Comparison of ENCODE assay signal across 1 cellular context in genomic region chr11:13348305-13348704, GRCh38.
A peak's percentile ranks its signal among the peaks of the same experiment; 100 is the strongest.
TF ChIP-seq lines count a peak whose summit lies in the region.

No MANE protein-coding gene starts in this region.

TF ChIP-seq in GM12878, 131 proteins besides CTCF, POLR2A, EP300 and RAD21 (continued from another document):
- TF ChIP-seq, protein P1, sequence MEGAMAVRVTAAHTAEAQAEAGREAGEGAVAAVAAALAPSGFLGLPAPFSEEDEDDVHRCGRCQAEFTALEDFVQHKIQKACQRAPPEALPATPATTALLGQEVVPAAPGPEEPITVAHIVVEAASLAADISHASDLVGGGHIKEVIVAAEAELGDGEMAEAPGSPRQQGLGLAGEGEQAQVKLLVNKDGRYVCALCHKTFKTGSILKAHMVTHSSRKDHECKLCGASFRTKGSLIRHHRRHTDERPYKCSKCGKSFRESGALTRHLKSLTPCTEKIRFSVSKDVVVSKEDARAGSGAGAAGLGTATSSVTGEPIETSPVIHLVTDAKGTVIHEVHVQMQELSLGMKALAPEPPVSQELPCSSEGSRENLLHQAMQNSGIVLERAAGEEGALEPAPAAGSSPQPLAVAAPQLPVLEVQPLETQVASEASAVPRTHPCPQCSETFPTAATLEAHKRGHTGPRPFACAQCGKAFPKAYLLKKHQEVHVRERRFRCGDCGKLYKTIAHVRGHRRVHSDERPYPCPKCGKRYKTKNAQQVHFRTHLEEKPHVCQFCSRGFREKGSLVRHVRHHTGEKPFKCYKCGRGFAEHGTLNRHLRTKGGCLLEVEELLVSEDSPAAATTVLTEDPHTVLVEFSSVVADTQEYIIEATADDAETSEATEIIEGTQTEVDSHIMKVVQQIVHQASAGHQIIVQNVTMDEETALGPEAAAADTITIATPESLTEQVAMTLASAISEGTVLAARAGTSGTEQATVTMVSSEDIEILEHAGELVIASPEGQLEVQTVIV (IDR thresholded peaks at IDR 0.05; ENCODE audit: borderline replicate concordance, partially characterized antibody) = no peak
- TF ChIP-seq FOXM1 (IDR thresholded peaks at IDR 0.05; ENCODE audit: low read depth, low read length) (no peak), SUPT20H (IDR thresholded peaks at IDR 0.05; ENCODE audit: borderline replicate concordance, control insufficient read depth, low read depth, low read length) (no peak), ZNF274 (IDR thresholded peaks at IDR 0.05; ENCODE audit: insufficient read depth, insufficient read length) (no peak), ATF7 (IDR thresholded peaks at IDR 0.05; ENCODE audit: low read depth) (no peak), GATAD2B (conservative IDR thresholded peaks at IDR 0.05; ENCODE audit: low read depth) (no peak), RUNX3 (IDR thresholded peaks at IDR 0.05; ENCODE audit: low read length) (peak; percentile 48; the same call in 1 of the 2 replicates), NKRF (conservative IDR thresholded peaks at IDR 0.05) (no peak), SMARCA5 (IDR thresholded peaks at IDR 0.05) (no peak), CBX3 (IDR thresholded peaks at IDR 0.05; ENCODE audit: borderline replicate concordance, low read depth) (no peak), SMAD5 (IDR thresholded peaks at IDR 0.05; ENCODE audit: low read depth) (no peak), PML (IDR thresholded peaks at IDR 0.05; ENCODE audit: low read length) (no peak), EED (IDR thresholded peaks at IDR 0.05; ENCODE audit: low read depth) (0 out of 2 replicates have a peak, but pooled peaks have one; percentile 30), NFIC (IDR thresholded peaks at IDR 0.05; ENCODE audit: low read depth, low read length) (peak; percentile 42; the same call in 1 of the 2 replicates), NR2C1 (IDR thresholded peaks at IDR 0.05) (no peak), RBBP5 (conservative IDR thresholded peaks at IDR 0.05) (no peak), RELA (IDR thresholded peaks at IDR 0.05; ENCODE audit: borderline replicate concordance, partially characterized antibody) (no peak), BACH1 (IDR thresholded peaks at IDR 0.05; ENCODE audit: borderline replicate concordance) (no peak), ZNF217 (IDR thresholded peaks at IDR 0.05) (no peak)
- TF ChIP-seq, protein P2, sequence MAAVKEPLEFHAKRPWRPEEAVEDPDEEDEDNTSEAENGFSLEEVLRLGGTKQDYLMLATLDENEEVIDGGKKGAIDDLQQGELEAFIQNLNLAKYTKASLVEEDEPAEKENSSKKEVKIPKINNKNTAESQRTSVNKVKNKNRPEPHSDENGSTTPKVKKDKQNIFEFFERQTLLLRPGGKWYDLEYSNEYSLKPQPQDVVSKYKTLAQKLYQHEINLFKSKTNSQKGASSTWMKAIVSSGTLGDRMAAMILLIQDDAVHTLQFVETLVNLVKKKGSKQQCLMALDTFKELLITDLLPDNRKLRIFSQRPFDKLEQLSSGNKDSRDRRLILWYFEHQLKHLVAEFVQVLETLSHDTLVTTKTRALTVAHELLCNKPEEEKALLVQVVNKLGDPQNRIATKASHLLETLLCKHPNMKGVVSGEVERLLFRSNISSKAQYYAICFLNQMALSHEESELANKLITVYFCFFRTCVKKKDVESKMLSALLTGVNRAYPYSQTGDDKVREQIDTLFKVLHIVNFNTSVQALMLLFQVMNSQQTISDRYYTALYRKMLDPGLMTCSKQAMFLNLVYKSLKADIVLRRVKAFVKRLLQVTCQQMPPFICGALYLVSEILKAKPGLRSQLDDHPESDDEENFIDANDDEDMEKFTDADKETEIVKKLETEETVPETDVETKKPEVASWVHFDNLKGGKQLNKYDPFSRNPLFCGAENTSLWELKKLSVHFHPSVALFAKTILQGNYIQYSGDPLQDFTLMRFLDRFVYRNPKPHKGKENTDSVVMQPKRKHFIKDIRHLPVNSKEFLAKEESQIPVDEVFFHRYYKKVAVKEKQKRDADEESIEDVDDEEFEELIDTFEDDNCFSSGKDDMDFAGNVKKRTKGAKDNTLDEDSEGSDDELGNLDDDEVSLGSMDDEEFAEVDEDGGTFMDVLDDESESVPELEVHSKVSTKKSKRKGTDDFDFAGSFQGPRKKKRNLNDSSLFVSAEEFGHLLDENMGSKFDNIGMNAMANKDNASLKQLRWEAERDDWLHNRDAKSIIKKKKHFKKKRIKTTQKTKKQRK (IDR thresholded peaks at IDR 0.05; ENCODE audit: low read depth, low read length) = no peak
- TF ChIP-seq, protein P3, sequence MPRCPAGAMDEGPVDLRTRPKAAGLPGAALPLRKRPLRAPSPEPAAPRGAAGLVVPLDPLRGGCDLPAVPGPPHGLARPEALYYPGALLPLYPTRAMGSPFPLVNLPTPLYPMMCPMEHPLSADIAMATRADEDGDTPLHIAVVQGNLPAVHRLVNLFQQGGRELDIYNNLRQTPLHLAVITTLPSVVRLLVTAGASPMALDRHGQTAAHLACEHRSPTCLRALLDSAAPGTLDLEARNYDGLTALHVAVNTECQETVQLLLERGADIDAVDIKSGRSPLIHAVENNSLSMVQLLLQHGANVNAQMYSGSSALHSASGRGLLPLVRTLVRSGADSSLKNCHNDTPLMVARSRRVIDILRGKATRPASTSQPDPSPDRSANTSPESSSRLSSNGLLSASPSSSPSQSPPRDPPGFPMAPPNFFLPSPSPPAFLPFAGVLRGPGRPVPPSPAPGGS (IDR thresholded peaks at IDR 0.05; ENCODE audit: borderline replicate concordance, insufficient read depth, low read depth, low read length, poor library complexity, severe bottlenecking) = no peak
